ENCODE assay signal across 1 cellular context in the genomic region with DNA sequence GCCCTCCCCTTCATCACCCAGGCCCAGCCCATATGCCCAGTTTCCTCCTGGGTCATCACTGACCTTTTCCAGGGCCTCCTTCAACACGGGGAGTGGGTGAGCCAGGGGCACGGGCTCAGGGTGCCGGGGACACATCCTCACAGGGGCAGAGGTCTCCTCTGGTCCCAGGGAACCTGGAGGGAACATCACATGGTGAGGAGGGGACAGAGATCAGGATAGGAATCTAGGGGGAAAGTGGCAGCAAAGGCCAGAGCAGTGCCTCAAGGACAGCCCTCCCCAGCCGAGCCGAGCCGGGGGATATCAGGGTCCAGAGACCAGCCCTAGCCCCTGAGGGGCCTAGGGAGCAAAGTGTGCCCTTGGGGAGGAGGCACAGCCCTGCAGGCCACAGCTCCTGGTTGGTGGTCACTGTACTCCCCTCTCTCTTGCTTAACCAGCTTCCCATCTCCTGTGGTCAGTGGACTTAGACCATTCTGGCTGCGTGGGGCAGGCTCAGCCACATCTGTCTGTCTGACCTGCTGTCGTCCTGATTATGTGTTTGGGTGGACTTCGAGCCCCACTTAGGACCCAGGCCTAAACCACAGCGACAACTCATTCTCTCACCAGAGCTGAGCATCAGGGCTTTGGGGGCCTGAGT.
TF ChIP-seq lines count a peak whose summit lies in the region.

No MANE protein-coding gene starts in this region.

TF ChIP-seq in HepG2, 621 proteins besides CTCF, POLR2A, EP300 and RAD21 (continues in another document):
- TF ChIP-seq, protein P1, sequence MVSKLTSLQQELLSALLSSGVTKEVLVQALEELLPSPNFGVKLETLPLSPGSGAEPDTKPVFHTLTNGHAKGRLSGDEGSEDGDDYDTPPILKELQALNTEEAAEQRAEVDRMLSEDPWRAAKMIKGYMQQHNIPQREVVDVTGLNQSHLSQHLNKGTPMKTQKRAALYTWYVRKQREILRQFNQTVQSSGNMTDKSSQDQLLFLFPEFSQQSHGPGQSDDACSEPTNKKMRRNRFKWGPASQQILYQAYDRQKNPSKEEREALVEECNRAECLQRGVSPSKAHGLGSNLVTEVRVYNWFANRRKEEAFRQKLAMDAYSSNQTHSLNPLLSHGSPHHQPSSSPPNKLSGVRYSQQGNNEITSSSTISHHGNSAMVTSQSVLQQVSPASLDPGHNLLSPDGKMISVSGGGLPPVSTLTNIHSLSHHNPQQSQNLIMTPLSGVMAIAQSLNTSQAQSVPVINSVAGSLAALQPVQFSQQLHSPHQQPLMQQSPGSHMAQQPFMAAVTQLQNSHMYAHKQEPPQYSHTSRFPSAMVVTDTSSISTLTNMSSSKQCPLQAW (CRISPR knock-in tag; IDR thresholded peaks at IDR 0.05): peak; percentile 54; the same call in 1 of the 2 replicates
- TF ChIP-seq ZNF350 (CRISPR knock-in tag; IDR thresholded peaks at IDR 0.05; ENCODE audit: borderline replicate concordance, low read depth) (peak; percentile 27; the same call in 1 of the 2 replicates), HOXA5 (CRISPR knock-in tag; IDR thresholded peaks at IDR 0.05) (peak; percentile 65), BORCS8-MEF2B (CRISPR knock-in tag; IDR thresholded peaks at IDR 0.05) (peak; percentile 64; the same call in 1 of the 2 replicates), NR2F6 (IDR thresholded peaks at IDR 0.05) (no peak; the same call in 1 of the 2 replicates), NR2F6 (CRISPR knock-in tag; IDR thresholded peaks at IDR 0.05) (peak; percentile 31; the same call in 1 of the 2 replicates), ZNF790 (CRISPR knock-in tag; IDR thresholded peaks at IDR 0.05; ENCODE audit: borderline replicate concordance) (peak; percentile 76; the same call in 1 of the 2 replicates), RXRA (CRISPR knock-in tag; IDR thresholded peaks at IDR 0.05) (peak; percentile 45), NAIF1 (CRISPR knock-in tag; IDR thresholded peaks at IDR 0.05; ENCODE audit: borderline replicate concordance) (no peak), ARNTL (CRISPR knock-in tag; IDR thresholded peaks at IDR 0.05) (0 out of 2 replicates have a peak, but pooled peaks have one; percentile 37), CEBPB (IDR thresholded peaks at IDR 0.05; ENCODE audit: borderline replicate concordance, low read depth, low read length) (peak; percentile 82), ZMYM2 (CRISPR knock-in tag; IDR thresholded peaks at IDR 0.05) (peak; percentile 91), ZBTB7A (CRISPR knock-in tag; IDR thresholded peaks at IDR 0.05) (peak; percentile 99), MXI1 (IDR thresholded peaks at IDR 0.05; ENCODE audit: borderline replicate concordance, low read depth, low read length) (no peak), ZNF224 (CRISPR knock-in tag; IDR thresholded peaks at IDR 0.05) (peak; percentile 53; the same call in 1 of the 2 replicates), ZNF354B (CRISPR knock-in tag; IDR thresholded peaks at IDR 0.05) (peak; percentile 70; the same call in 1 of the 2 replicates), NCOR1 (IDR thresholded peaks at IDR 0.05; ENCODE audit: borderline replicate concordance, low read length) (peak; percentile 94), IRF2 (CRISPR knock-in tag; IDR thresholded peaks at IDR 0.05) (peak; percentile 63; the same call in 1 of the 2 replicates), ELF3 (CRISPR knock-in tag; IDR thresholded peaks at IDR 0.05) (0 out of 2 replicates have a peak, but pooled peaks have one; percentile 38), HDAC1 (CRISPR knock-in tag; IDR thresholded peaks at IDR 0.05) (peak; percentile 80), NFYB (CRISPR knock-in tag; IDR thresholded peaks at IDR 0.05) (peak; percentile 25; the same call in 1 of the 2 replicates), MIXL1 (CRISPR knock-in tag; IDR thresholded peaks at IDR 0.05) (0 out of 2 replicates have a peak, but pooled peaks have one; percentile 45), MAF1 (CRISPR knock-in tag; IDR thresholded peaks at IDR 0.05; ENCODE audit: borderline replicate concordance) (no peak)
- TF ChIP-seq, protein P2, sequence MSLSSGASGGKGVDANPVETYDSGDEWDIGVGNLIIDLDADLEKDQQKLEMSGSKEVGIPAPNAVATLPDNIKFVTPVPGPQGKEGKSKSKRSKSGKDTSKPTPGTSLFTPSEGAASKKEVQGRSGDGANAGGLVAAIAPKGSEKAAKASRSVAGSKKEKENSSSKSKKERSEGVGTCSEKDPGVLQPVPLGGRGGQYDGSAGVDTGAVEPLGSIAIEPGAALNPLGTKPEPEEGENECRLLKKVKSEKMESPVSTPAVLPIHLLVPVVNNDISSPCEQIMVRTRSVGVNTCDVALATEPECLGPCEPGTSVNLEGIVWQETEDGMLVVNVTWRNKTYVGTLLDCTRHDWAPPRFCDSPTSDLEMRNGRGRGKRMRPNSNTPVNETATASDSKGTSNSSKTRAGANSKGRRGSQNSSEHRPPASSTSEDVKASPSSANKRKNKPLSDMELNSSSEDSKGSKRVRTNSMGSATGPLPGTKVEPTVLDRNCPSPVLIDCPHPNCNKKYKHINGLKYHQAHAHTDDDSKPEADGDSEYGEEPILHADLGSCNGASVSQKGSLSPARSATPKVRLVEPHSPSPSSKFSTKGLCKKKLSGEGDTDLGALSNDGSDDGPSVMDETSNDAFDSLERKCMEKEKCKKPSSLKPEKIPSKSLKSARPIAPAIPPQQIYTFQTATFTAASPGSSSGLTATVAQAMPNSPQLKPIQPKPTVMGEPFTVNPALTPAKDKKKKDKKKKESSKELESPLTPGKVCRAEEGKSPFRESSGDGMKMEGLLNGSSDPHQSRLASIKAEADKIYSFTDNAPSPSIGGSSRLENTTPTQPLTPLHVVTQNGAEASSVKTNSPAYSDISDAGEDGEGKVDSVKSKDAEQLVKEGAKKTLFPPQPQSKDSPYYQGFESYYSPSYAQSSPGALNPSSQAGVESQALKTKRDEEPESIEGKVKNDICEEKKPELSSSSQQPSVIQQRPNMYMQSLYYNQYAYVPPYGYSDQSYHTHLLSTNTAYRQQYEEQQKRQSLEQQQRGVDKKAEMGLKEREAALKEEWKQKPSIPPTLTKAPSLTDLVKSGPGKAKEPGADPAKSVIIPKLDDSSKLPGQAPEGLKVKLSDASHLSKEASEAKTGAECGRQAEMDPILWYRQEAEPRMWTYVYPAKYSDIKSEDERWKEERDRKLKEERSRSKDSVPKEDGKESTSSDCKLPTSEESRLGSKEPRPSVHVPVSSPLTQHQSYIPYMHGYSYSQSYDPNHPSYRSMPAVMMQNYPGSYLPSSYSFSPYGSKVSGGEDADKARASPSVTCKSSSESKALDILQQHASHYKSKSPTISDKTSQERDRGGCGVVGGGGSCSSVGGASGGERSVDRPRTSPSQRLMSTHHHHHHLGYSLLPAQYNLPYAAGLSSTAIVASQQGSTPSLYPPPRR (CRISPR knock-in tag; IDR thresholded peaks at IDR 0.05; ENCODE audit: borderline replicate concordance): peak; percentile 84
- TF ChIP-seq, protein P3, sequence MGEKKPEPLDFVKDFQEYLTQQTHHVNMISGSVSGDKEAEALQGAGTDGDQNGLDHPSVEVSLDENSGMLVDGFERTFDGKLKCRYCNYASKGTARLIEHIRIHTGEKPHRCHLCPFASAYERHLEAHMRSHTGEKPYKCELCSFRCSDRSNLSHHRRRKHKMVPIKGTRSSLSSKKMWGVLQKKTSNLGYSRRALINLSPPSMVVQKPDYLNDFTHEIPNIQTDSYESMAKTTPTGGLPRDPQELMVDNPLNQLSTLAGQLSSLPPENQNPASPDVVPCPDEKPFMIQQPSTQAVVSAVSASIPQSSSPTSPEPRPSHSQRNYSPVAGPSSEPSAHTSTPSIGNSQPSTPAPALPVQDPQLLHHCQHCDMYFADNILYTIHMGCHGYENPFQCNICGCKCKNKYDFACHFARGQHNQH (CRISPR knock-in tag; IDR thresholded peaks at IDR 0.05): 0 out of 2 replicates have a peak, but pooled peaks have one; percentile 26
- TF ChIP-seq, protein P4, sequence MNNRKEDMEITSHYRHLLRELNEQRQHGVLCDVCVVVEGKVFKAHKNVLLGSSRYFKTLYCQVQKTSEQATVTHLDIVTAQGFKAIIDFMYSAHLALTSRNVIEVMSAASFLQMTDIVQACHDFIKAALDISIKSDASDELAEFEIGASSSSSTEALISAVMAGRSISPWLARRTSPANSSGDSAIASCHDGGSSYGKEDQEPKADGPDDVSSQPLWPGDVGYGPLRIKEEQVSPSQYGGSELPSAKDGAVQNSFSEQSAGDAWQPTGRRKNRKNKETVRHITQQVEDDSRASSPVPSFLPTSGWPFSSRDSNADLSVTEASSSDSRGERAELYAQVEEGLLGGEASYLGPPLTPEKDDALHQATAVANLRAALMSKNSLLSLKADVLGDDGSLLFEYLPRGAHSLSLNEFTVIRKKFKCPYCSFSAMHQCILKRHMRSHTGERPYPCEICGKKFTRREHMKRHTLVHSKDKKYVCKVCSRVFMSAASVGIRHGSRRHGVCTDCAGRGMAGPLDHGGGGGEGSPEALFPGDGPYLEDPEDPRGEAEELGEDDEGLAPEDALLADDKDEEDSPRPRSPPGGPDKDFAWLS (CRISPR knock-in tag; IDR thresholded peaks at IDR 0.05; ENCODE audit: borderline replicate concordance): no peak
- TF ChIP-seq, protein P5, sequence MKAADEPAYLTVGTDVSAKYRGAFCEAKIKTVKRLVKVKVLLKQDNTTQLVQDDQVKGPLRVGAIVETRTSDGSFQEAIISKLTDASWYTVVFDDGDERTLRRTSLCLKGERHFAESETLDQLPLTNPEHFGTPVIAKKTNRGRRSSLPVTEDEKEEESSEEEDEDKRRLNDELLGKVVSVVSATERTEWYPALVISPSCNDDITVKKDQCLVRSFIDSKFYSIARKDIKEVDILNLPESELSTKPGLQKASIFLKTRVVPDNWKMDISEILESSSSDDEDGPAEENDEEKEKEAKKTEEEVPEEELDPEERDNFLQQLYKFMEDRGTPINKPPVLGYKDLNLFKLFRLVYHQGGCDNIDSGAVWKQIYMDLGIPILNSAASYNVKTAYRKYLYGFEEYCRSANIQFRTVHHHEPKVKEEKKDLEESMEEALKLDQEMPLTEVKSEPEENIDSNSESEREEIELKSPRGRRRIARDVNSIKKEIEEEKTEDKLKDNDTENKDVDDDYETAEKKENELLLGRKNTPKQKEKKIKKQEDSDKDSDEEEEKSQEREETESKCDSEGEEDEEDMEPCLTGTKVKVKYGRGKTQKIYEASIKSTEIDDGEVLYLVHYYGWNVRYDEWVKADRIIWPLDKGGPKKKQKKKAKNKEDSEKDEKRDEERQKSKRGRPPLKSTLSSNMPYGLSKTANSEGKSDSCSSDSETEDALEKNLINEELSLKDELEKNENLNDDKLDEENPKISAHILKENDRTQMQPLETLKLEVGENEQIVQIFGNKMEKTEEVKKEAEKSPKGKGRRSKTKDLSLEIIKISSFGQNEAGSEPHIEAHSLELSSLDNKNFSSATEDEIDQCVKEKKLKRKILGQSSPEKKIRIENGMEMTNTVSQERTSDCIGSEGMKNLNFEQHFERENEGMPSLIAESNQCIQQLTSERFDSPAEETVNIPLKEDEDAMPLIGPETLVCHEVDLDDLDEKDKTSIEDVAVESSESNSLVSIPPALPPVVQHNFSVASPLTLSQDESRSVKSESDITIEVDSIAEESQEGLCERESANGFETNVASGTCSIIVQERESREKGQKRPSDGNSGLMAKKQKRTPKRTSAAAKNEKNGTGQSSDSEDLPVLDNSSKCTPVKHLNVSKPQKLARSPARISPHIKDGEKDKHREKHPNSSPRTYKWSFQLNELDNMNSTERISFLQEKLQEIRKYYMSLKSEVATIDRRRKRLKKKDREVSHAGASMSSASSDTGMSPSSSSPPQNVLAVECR (CRISPR knock-in tag; IDR thresholded peaks at IDR 0.05; ENCODE audit: borderline replicate concordance): peak; percentile 71; the same call in 1 of the 2 replicates
- TF ChIP-seq, protein P6, sequence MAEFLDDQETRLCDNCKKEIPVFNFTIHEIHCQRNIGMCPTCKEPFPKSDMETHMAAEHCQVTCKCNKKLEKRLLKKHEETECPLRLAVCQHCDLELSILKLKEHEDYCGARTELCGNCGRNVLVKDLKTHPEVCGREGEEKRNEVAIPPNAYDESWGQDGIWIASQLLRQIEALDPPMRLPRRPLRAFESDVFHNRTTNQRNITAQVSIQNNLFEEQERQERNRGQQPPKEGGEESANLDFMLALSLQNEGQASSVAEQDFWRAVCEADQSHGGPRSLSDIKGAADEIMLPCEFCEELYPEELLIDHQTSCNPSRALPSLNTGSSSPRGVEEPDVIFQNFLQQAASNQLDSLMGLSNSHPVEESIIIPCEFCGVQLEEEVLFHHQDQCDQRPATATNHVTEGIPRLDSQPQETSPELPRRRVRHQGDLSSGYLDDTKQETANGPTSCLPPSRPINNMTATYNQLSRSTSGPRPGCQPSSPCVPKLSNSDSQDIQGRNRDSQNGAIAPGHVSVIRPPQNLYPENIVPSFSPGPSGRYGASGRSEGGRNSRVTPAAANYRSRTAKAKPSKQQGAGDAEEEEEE (CRISPR knock-in tag; IDR thresholded peaks at IDR 0.05; ENCODE audit: borderline replicate concordance): no peak
- TF ChIP-seq, protein P7, sequence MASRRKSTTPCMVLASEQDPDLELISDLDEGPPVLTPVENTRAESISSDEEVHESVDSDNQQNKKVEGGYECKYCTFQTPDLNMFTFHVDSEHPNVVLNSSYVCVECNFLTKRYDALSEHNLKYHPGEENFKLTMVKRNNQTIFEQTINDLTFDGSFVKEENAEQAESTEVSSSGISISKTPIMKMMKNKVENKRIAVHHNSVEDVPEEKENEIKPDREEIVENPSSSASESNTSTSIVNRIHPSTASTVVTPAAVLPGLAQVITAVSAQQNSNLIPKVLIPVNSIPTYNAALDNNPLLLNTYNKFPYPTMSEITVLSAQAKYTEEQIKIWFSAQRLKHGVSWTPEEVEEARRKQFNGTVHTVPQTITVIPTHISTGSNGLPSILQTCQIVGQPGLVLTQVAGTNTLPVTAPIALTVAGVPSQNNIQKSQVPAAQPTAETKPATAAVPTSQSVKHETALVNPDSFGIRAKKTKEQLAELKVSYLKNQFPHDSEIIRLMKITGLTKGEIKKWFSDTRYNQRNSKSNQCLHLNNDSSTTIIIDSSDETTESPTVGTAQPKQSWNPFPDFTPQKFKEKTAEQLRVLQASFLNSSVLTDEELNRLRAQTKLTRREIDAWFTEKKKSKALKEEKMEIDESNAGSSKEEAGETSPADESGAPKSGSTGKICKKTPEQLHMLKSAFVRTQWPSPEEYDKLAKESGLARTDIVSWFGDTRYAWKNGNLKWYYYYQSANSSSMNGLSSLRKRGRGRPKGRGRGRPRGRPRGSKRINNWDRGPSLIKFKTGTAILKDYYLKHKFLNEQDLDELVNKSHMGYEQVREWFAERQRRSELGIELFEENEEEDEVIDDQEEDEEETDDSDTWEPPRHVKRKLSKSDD (CRISPR knock-in tag; IDR thresholded peaks at IDR 0.05; ENCODE audit: low read depth): peak; percentile 64; the same call in 1 of the 2 replicates
- TF ChIP-seq, protein P8, sequence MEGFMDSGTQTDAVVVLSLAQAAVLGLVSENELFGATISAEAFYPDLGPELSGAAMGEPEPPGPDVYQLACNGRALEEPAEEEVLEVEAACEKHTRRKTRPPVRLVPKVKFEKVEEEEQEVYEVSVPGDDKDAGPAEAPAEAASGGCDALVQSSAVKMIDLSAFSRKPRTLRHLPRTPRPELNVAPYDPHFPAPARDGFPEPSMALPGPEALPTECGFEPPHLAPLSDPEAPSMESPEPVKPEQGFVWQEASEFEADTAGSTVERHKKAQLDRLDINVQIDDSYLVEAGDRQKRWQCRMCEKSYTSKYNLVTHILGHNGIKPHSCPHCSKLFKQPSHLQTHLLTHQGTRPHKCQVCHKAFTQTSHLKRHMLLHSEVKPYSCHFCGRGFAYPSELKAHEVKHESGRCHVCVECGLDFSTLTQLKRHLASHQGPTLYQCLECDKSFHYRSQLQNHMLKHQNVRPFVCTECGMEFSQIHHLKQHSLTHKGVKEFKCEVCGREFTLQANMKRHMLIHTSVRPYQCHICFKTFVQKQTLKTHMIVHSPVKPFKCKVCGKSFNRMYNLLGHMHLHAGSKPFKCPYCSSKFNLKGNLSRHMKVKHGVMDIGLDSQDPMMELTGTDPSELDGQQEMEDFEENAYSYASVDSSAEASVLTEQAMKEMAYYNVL (CRISPR knock-in tag; IDR thresholded peaks at IDR 0.05; ENCODE audit: borderline replicate concordance): peak; percentile 75
